34 cellular contexts compared by ENCODE assay signal in the genomic region with DNA sequence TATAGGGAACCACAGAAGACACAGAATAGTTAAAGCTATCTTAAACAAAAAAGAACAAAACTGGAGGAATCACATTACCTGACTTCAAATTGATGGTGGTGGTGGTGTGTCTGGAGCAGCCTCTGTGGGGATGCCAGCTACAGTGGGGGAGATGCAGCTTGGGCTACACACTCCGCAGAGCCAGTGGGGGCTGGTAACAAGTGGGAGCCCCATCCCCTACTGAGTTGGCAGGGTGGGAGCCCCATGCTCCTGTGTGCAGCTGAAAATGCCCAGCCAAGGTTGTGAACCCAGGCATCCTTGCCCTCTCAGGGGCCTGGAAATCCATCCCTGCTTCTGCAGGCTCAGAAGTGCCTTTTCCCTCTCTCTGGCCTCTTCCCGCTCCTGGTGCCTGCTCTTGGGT. TPM values are rescaled to one million over a fixed set of nuclear protein-coding genes. Genes with fewer than 3 reads are reported as not detected.
DNase-seq lines count a peak whose midpoint lies in the region; ATAC-seq, FAIRE-seq and TF ChIP-seq lines count a peak whose summit lies in the region.
"Had no signal": no experiment of that assay in that cellular context is flagged by ENCODE, and none has a peak within 500 bp of the region (broad histone marks: within the 10 kb centered on the region; RNA-seq: fewer than 3 reads in every experiment).

No MANE protein-coding gene starts in this region.

- H3K4me1 ChIP-seq in BLaER1, result no peaks in the 10 kb centered on the region
- no peaks in the 10 kb centered on the region for H3K4me1 ChIP-seq in stomach
- no peaks in the 10 kb centered on the region; the same call in 1 of the 2 replicates for H3K4me1 ChIP-seq in PC-3 (ENCODE audit: insufficient read depth, low read length)
- H3K4me1 ChIP-seq: A549; BE2C; BLaER1 treated with 17β-estradiol and CSF1 and Interleukin-3, amounts not matched to agents 10 nM and 100 nM; Caco-2 had no signal

- no peaks in the 10 kb centered on the region for H3K4me1 Mint-ChIP-seq in chondrocyte (ENCODE audit: low read depth)
- H3K4me1 Mint-ChIP-seq in endothelial cell (ENCODE audit: unreplicated experiment), result no peaks in the 10 kb centered on the region

- H3K9me3 ChIP-seq in BLaER1, result peaks cover 55% of the 10 kb centered on the region
- H3K9me3 ChIP-seq in stomach, result peaks cover 0 to 15% (median 5%) of the 10 kb centered on the region in 4 donors
- no peaks in the 10 kb centered on the region for H3K9me3 ChIP-seq in PC-3 (ENCODE audit: low read length)
- H3K9me3 ChIP-seq: A549, BE2C, Caco-2 had no signal

- no peak overlapping the region for H3K27ac ChIP-seq in BLaER1
- H3K27ac ChIP-seq in stomach, result no peak overlapping the region
- no peak overlapping the region for H3K27ac ChIP-seq in PC-3 (ENCODE audit: low read length)
- H3K27ac ChIP-seq: 22Rv1; A549; BLaER1 treated with 17β-estradiol and CSF1 and Interleukin-3, amounts not matched to agents 10 nM and 100 nM; C4-2B had no signal

- DNase-seq in chondrocyte (ENCODE audit: low spot score) (peak; percentile 61), endothelial cell (ENCODE audit: low spot score) (no peak), stomach (no peak), PC-3 (no peak), HTR-8/SVneo (ENCODE audit: insufficient read length, low spot score) (no peak)
- DNase-seq: 8988T; ACHN; AML-193; BE2C; C1 segment of cervical spinal cord; Caco-2; Calu3; CD4-positive, alpha-beta memory T cell; CD4-positive, alpha-beta T cell; CD4-positive, CD25-positive, alpha-beta regulatory T cell; CD8-positive, alpha-beta memory T cell; CD8-positive, alpha-beta T cell; COR-L47; DMS 273 treated with DMSO at 0.1 percent for 48 hours; DMS153; DMS53; DMS79; DMS79 treated with DMSO at 0.1 percent for 48 hours; DND-41; EL had no signal

- H3K36me3 ChIP-seq in BLaER1, result peaks cover 38% of the 10 kb centered on the region
- H3K36me3 ChIP-seq in stomach, result peaks cover 0 to 20% (median 10%) of the 10 kb centered on the region in 4 donors
- no peaks in the 10 kb centered on the region for H3K36me3 ChIP-seq in PC-3 (ENCODE audit: low read depth, low read length)
- H3K36me3 ChIP-seq: BE2C had no signal

- no peaks in the 10 kb centered on the region for H3F3A ChIP-seq in PC-3 (ENCODE audit: low read length, unreplicated experiment)

- no peak overlapping the region for H3K9ac ChIP-seq in BLaER1
- no peak overlapping the region for H3K9ac ChIP-seq in PC-3 (ENCODE audit: low read length)
- H3K9ac ChIP-seq: BLaER1 treated with 17β-estradiol and CSF1 and Interleukin-3, amounts not matched to agents 10 nM and 100 nM had no signal

- H2AFZ ChIP-seq in PC-3 (ENCODE audit: low read length), result no peak overlapping the region

- H3K27ac Mint-ChIP-seq in chondrocyte (ENCODE audit: unreplicated experiment), result no peak overlapping the region
- H3K27ac Mint-ChIP-seq in endothelial cell (ENCODE audit: unreplicated experiment), result no peak overlapping the region
- H3K27ac Mint-ChIP-seq: B cell; CD4-positive, alpha-beta memory T cell; CD4-positive, alpha-beta T cell; CD8-positive, alpha-beta T cell had no signal

- TF ChIP-seq CTCF in chondrocyte (IDR thresholded peaks at IDR 0.05) (no peak), endothelial cell (IDR thresholded peaks at IDR 0.05; ENCODE audit: unreplicated experiment) (no peak), stomach (IDR thresholded peaks at IDR 0.05) (no peak), PC-3 (conservative IDR thresholded peaks at IDR 0.05; ENCODE audit: low read depth, low read length) (no peak)

- H3K9me2 ChIP-seq in PC-3 (replicated peaks; ENCODE audit: low read length), result no peaks in the 10 kb centered on the region

- no peaks in the 10 kb centered on the region for H3K79me2 ChIP-seq in PC-3 (ENCODE audit: low read length)

- H3K4me3 Mint-ChIP-seq in chondrocyte (ENCODE audit: unreplicated experiment) (no peak overlapping the region), endothelial cell (ENCODE audit: unreplicated experiment) (peak overlapping the region; percentile 71)
- H3K4me3 Mint-ChIP-seq: B cell; CD14-positive monocyte; CD4-positive, alpha-beta memory T cell; CD4-positive, alpha-beta T cell; CD4-positive, CD25-positive, alpha-beta regulatory T cell; CD8-positive, alpha-beta memory T cell; CD8-positive, alpha-beta T cell had no signal

- H3K4me3 ChIP-seq in BLaER1, result peak overlapping the region; percentile 25; the same call in 1 of the 2 replicates
- H3K4me3 ChIP-seq in stomach, result no peak overlapping the region
- no peak overlapping the region for H3K4me3 ChIP-seq in PC-3 (ENCODE audit: low read length)
- H3K4me3 ChIP-seq: A549 had no signal

- no peak for TF ChIP-seq POLR2A in stomach (IDR thresholded peaks at IDR 0.05)

- no peak for ATAC-seq in PC-3
- ATAC-seq: A549; CD8-positive, alpha-beta T cell had no signal

- FAIRE-seq in HTR-8/SVneo (lab: Jason Lieb, UNC), result no peak
- FAIRE-seq: A204.1 had no signal

- CTCF ChIA-PET in PC-3 (lab: Charles Lee), result no interaction called here

- H3K27me3 ChIP-seq in BLaER1 (peaks cover 70% of the 10 kb centered on the region), stomach (peaks cover 0 to 5% (median 0%) of the 10 kb centered on the region in 3 donors), PC-3 (ENCODE audit: low read length) (no peaks in the 10 kb centered on the region)
- H3K27me3 ChIP-seq: BE2C had no signal

- H3K27me3 Mint-ChIP-seq in chondrocyte (ENCODE audit: low read depth), result no peaks in the 10 kb centered on the region
- no peaks in the 10 kb centered on the region for H3K27me3 Mint-ChIP-seq in endothelial cell (ENCODE audit: unreplicated experiment)
- H3K27me3 Mint-ChIP-seq: B cell; CD4-positive, alpha-beta memory T cell; CD4-positive, alpha-beta T cell; CD4-positive, CD25-positive, alpha-beta regulatory T cell; CD8-positive, alpha-beta memory T cell had no signal

- intact Hi-C loops in stomach (cut with DNase I; ENCODE audit: low total_unique reads) (no loop called here), PC-3 (cut with micrococcal nuclease) (no loop called here)

- H3K36me3 Mint-ChIP-seq in chondrocyte (ENCODE audit: low read depth) (peaks cover 4% of the 10 kb centered on the region), endothelial cell (ENCODE audit: low read depth, unreplicated experiment) (peaks cover 36% of the 10 kb centered on the region)

- H3K4me2 ChIP-seq in BLaER1 (no peak overlapping the region), PC-3 (ENCODE audit: low read length) (no peak overlapping the region)
- H3K4me2 ChIP-seq: A549; BLaER1 treated with 17β-estradiol and CSF1 and Interleukin-3, amounts not matched to agents 10 nM and 100 nM had no signal

- H4K20me1 ChIP-seq in BLaER1 (peaks cover 18% of the 10 kb centered on the region; the same call in 1 of the 2 replicates), PC-3 (ENCODE audit: low read length) (no peaks in the 10 kb centered on the region)

- WGBS in stomach, 5 donors, result 77 to 100% (median 94%) methylated on average over 2 of the region's 2 CpGs

- no peak for TF ChIP-seq EP300 in stomach (IDR thresholded peaks at IDR 0.05)

- H3K9me3 Mint-ChIP-seq in chondrocyte (ENCODE audit: low read depth) (peaks cover 9% of the 10 kb centered on the region), endothelial cell (ENCODE audit: unreplicated experiment) (no peaks in the 10 kb centered on the region)
- H3K9me3 Mint-ChIP-seq: CD4-positive, alpha-beta T cell had no signal

- POLR2A ChIA-PET in PC-3 (lab: Charles Lee; ENCODE audit: unreplicated experiment), result no interaction called here

- BruUV-seq in PC-3 (replicated peaks; lab: Mats Ljungman, UMichigan), result no TSS peak

RNA-seq across cellular contexts. Expression of a gene that starts 38.8 kb away (rescaled TPM):
- 104 to 162 TPM (median 152 TPM) in 3 replicates for total RNA-seq in chondrocyte
- 127 TPM for total RNA-seq in endothelial cell (ENCODE audit: unreplicated experiment)
- 100 to 1,000 TPM in 3 of 5 donors, 10 to 100 TPM in 2; 37.1 to 379 (median 154) TPM for total RNA-seq in stomach
- polyA plus RNA-seq in stomach, result 100 to 1,000 TPM in 1 of 3 donors, 10 to 100 TPM in 2; 95.4 to 124 (median 95.8) TPM
- 22.9 and 26.4 TPM in 2 replicates for total RNA-seq in PC-3 (2014; rRNA removed)

RNA-seq across cellular contexts. Expression of a gene that starts 39.0 kb away (rescaled TPM):
- total RNA-seq in chondrocyte, result 1.1 to 6.5 TPM (median 1.7 TPM) in 3 replicates
- 5.1 TPM for total RNA-seq in endothelial cell (ENCODE audit: unreplicated experiment)
- 10 to 100 TPM in 1 of 5 donors, 1 to 10 TPM in 3, not detected in 1; 1.2 to 15.8 (median 2.6) TPM for total RNA-seq in stomach
- 10 to 100 TPM; 10.7 to 36.2 (median 21.0) TPM for polyA plus RNA-seq in stomach
- total RNA-seq in PC-3 (2014; rRNA removed), result 0.46 and 2.9 TPM in 2 replicates
- total RNA-seq: A172 had no signal
